ENCODE assay signal across 20 cellular contexts in genomic region chr13:71882120-71882519, GRCh38. TPM values are rescaled to one million over a fixed set of nuclear protein-coding genes. Genes with fewer than 3 reads are reported as not detected.
"Had no signal": no experiment of that assay in that cellular context is flagged by ENCODE, and none has a peak within 500 bp of the region (broad histone marks: within the 10 kb centered on the region; RNA-seq: fewer than 3 reads in every experiment).

No MANE protein-coding gene starts in this region.

- DNase-seq: colonic mucosa; cortex of kidney; dermis blood vessel endothelial cell; dorsolateral prefrontal cortex; effector CD4-positive, alpha-beta T cell; effector CD8-positive, alpha-beta T cell; effector memory CD4-positive, alpha-beta T cell; effector memory CD8-positive, alpha-beta T cell; endodermal cell; erythroblast; esophagus squamous epithelium; foreskin fibroblast; foreskin keratinocyte; foreskin melanocyte; gastrocnemius medialis; glutamatergic neuron; head of caudate nucleus; heart left ventricle; heart right ventricle had no signal

- H3K4me3 Mint-ChIP-seq: dendritic cell treated with granulocyte-macrophage colony-stimulating factor and Interleukin-4, amounts not matched to agents 40 ng/mL and 50 ng/mL, for 4 days; effector memory CD8-positive, alpha-beta T cell; endodermal cell had no signal

- H3K27me3 Mint-ChIP-seq: dendritic cell treated with granulocyte-macrophage colony-stimulating factor and Interleukin-4, amounts not matched to agents 40 ng/mL and 50 ng/mL, for 4 days; effector memory CD8-positive, alpha-beta T cell had no signal

- H3K9me3 Mint-ChIP-seq: dendritic cell treated with granulocyte-macrophage colony-stimulating factor and Interleukin-4, amounts not matched to agents 40 ng/mL and 50 ng/mL, for 4 days had no signal

- H3K27ac Mint-ChIP-seq: dendritic cell treated with granulocyte-macrophage colony-stimulating factor and Interleukin-4, amounts not matched to agents 40 ng/mL and 50 ng/mL, for 4 days; effector memory CD8-positive, alpha-beta T cell; endodermal cell had no signal

RNA-seq across cellular contexts. Expression of gene DACH1, which starts 15.1 kb away (rescaled TPM):
- total RNA-seq: foreskin keratinocyte had no signal
